In genomic region chr6:36610041-36610440, GRCh38 we compare ENCODE assay signal across 14 cellular contexts. TPM values are rescaled to one million over a fixed set of nuclear protein-coding genes. Genes with fewer than 3 reads are reported as not detected.
A peak's percentile ranks its signal among the peaks of the same experiment; 100 is the strongest.
DNase-seq lines count a peak whose midpoint lies in the region; ATAC-seq and TF ChIP-seq lines count a peak whose summit lies in the region.
"Had no signal": no experiment of that assay in that cellular context is flagged by ENCODE, and none has a peak within 500 bp of the region (broad histone marks: within the 10 kb centered on the region; RNA-seq: fewer than 3 reads in every experiment).

No MANE protein-coding gene starts in this region.

- WGBS in spleen, 5 donors: 95 to 97% (median 96%) methylated on average over 8 to 9 of the region's 9 CpGs

- H3K9me3 Mint-ChIP-seq in activated CD4-positive, alpha-beta T cell treated with anti-CD3 and anti-CD28 coated beads, Interleukin-2, amount 10 ng/mL, durations not matched to agents 7 days and 5 days: no peaks in the 10 kb centered on the region
- H3K9me3 Mint-ChIP-seq in T-cell: no peaks in the 10 kb centered on the region
- H3K9me3 Mint-ChIP-seq: neural progenitor cell had no signal

- CTCF ChIA-PET in activated CD4-positive, alpha-beta T cell treated with anti-CD3 and anti-CD28 coated beads, Interleukin-2, amount 10 ng/mL, durations not matched to agents 7 days and 5 days (lab: Charles Lee): interaction anchor here (0.6 to 6.0 kb wide), 4 partner anchors 11 to 756 kb away, joined by 3 to 25 read pairs (median 3); no protein-coding TSS in a partner anchor
- CTCF ChIA-PET in T-cell (lab: Charles Lee): interaction anchor here in 1 of 2 donors (0.7 to 1.1 kb wide), 3 partner anchors 10 to 790 kb away, joined by 4 to 11 read pairs (median 5); partner anchors contain the start of gene MAPK14

- ATAC-seq in T-cell (replicated peaks in 1 of 4): no peak
- ATAC-seq in HG03565 (IDR thresholded peaks at IDR 0.05; ENCODE audit: unreplicated experiment): no peak

- peaks cover 0 to 98% (median 60%) of the 10 kb centered on the region in 6 donors for H3K36me3 ChIP-seq in spleen

- TF ChIP-seq POLR2A in spleen (IDR thresholded peaks at IDR 0.05): no peak

- DNase-seq in activated CD4-positive, alpha-beta T cell treated with anti-CD3 and anti-CD28 coated beads, Interleukin-2, amount 10 ng/mL, durations not matched to agents 7 days and 5 days: no peak
- DNase-seq in activated CD4-positive, alpha-beta T cell treated with anti-CD3 and anti-CD28 coated beads for 1 hour: no peak
- DNase-seq in T-cell: no peak
- no peak for DNase-seq in epithelial cell of prostate (ENCODE audit: low read depth, low spot score)
- peak; percentile 28 for DNase-seq in spleen
- DNase-seq in stimulated activated CD4-positive, alpha-beta T cell treated with anti-CD3 and anti-CD28 coated beads, Interleukin-15, amount 100 ng/mL, for 24 hours: no peak
- DNase-seq in HPDE6-E6E7 (ENCODE audit: extremely low spot score): no peak
- DNase-seq: activated CD4-positive, alpha-beta T cell treated with anti-CD3 and anti-CD28 coated beads for 48 hours; COR-L47; GDM1; KBM-7; NCI-H446 had no signal

- peaks cover 69% of the 10 kb centered on the region for H3K36me3 Mint-ChIP-seq in activated CD4-positive, alpha-beta T cell treated with anti-CD3 and anti-CD28 coated beads, Interleukin-2, amount 10 ng/mL, durations not matched to agents 7 days and 5 days (ENCODE audit: low read depth)
- H3K36me3 Mint-ChIP-seq in T-cell: peaks cover 59% of the 10 kb centered on the region

- H3K4me1 Mint-ChIP-seq in activated CD4-positive, alpha-beta T cell treated with anti-CD3 and anti-CD28 coated beads, Interleukin-2, amount 10 ng/mL, durations not matched to agents 7 days and 5 days: peaks cover 39% of the 10 kb centered on the region
- peaks cover 51 to 57% (median 53%) of the 10 kb centered on the region in 3 donors for H3K4me1 Mint-ChIP-seq in T-cell

- POLR2A ChIA-PET in activated CD4-positive, alpha-beta T cell treated with anti-CD3 and anti-CD28 coated beads, Interleukin-2, amount 10 ng/mL, durations not matched to agents 7 days and 5 days (lab: Charles Lee): no interaction called here
- POLR2A ChIA-PET in T-cell (lab: Charles Lee): interaction anchor here (0.6 to 3.3 kb wide), 10 partner anchors 9 to 898 kb away, joined by 3 to 63 read pairs (median 6); no protein-coding TSS in a partner anchor

- intact Hi-C loops in spleen (cut with DNase I; ENCODE audit: low total_unique reads): no loop called here

- TF ChIP-seq CTCF in spleen (IDR thresholded peaks at IDR 0.05 in 8 of 11, conservative IDR thresholded peaks at IDR 0.05 in 3 of 11): no peak

- H3K9me3 ChIP-seq in spleen: no peaks in the 10 kb centered on the region

- no peaks in the 10 kb centered on the region for H3K27me3 Mint-ChIP-seq in activated CD4-positive, alpha-beta T cell treated with anti-CD3 and anti-CD28 coated beads, Interleukin-2, amount 10 ng/mL, durations not matched to agents 7 days and 5 days
- H3K27me3 Mint-ChIP-seq in T-cell: no peaks in the 10 kb centered on the region

- peaks cover 12 to 73% (median 56%) of the 10 kb centered on the region in 6 donors for H3K4me1 ChIP-seq in spleen
- H3K4me1 ChIP-seq: neural progenitor cell had no signal

- H3K27ac ChIP-seq in epithelial cell of prostate (peak overlapping the region; percentile 83), spleen (peak overlapping the region in 3 of 8 donors; percentile 1 to 46 (median 26))
- H3K27ac ChIP-seq: neural progenitor cell had no signal

- H3K4me3 ChIP-seq in spleen: no peak overlapping the region
- H3K4me3 ChIP-seq: neural progenitor cell had no signal

- no peaks in the 10 kb centered on the region for H3K27me3 ChIP-seq in spleen (replicated peaks in 1 of 7)
- H3K27me3 ChIP-seq: neural progenitor cell had no signal

- peak overlapping the region; percentile 19 for H3K27ac Mint-ChIP-seq in activated CD4-positive, alpha-beta T cell treated with anti-CD3 and anti-CD28 coated beads, Interleukin-2, amount 10 ng/mL, durations not matched to agents 7 days and 5 days
- H3K27ac Mint-ChIP-seq in T-cell: peak overlapping the region; percentile 33 to 41
- H3K27ac Mint-ChIP-seq: neural progenitor cell had no signal

- no peak overlapping the region for H3K4me3 Mint-ChIP-seq in activated CD4-positive, alpha-beta T cell treated with anti-CD3 and anti-CD28 coated beads, Interleukin-2, amount 10 ng/mL, durations not matched to agents 7 days and 5 days
- no peak overlapping the region for H3K4me3 Mint-ChIP-seq in T-cell
- H3K4me3 Mint-ChIP-seq: neural progenitor cell had no signal

RNA-seq across cellular contexts. Expression of gene SRSF3, which starts 15.9 kb away (rescaled TPM):
- 100 to 1,000 TPM; 394 to 441 TPM for total RNA-seq in activated CD4-positive, alpha-beta T cell treated with anti-CD3 and anti-CD28 coated beads, Interleukin-2, amount 10 ng/mL, durations not matched to agents 7 days and 5 days
- total RNA-seq in T-cell (100 to 1,000 TPM; 322 to 546 (median 332) TPM), spleen (100 to 1,000 TPM in 6 of 7 donors, 10 to 100 TPM in 1; 93.8 to 271 (median 215) TPM)
- 100 to 1,000 TPM; 121 to 224 (median 173) TPM for polyA plus RNA-seq in spleen
